ENCODE assay signal across 18 cellular contexts in genomic region chr17:360141-360705, GRCh38.
"Had no signal": no experiment of that assay in that cellular context is flagged by ENCODE, and none has a peak within 500 bp of the region (broad histone marks: within the 10 kb centered on the region; RNA-seq: fewer than 3 reads in every experiment).

No MANE protein-coding gene starts in this region.

- H3K4me1 ChIP-seq: psoas muscle, transverse colon, uterus had no signal

- H3K27ac Mint-ChIP-seq: activated CD8-positive, alpha-beta T cell treated with anti-CD3 and anti-CD28 coated beads, Interleukin-2, amount 10 ng/mL, durations not matched to agents 7 days and 5 days; activated naive CD8-positive, alpha-beta T cell treated with anti-CD3 and anti-CD28 coated beads, Interleukin-2, amount 10 ng/mL, durations not matched to agents 7 days and 5 days; activated T-helper 1 cell treated with anti-CD3 and anti-CD28 coated beads, Interleukin-12 subunit alpha, Interleukin-12 subunit beta, Interleukin-2, Interleukin-4 antibody, amounts not matched to agents 30 ng/mL and 10 ng/mL and 1 ng/mL, durations not matched to agents 14 hours and 24 hours and 36 hours; memory B cell; stimulated activated naive CD8-positive, alpha-beta T cell treated with anti-CD3 and anti-CD28 coated beads, Interleukin-15, amount 100 ng/mL, for 72 hours had no signal

- DNase-seq: activated CD4-positive, alpha-beta T cell treated with anti-CD3 and anti-CD28 coated beads for 1 hour; activated CD4-positive, alpha-beta T cell treated with anti-CD3 and anti-CD28 coated beads, Interleukin-2, amount 50 U/mL, for 1 hour; activated CD8-positive, alpha-beta T cell treated with anti-CD3 and anti-CD28 coated beads, Interleukin-2, amount 10 ng/mL, durations not matched to agents 7 days and 5 days; activated naive CD8-positive, alpha-beta T cell treated with anti-CD3 and anti-CD28 coated beads, Interleukin-2, amount 10 ng/mL, durations not matched to agents 7 days and 5 days; amniotic stem cell; cerebellar nuclear complex; foreskin fibroblast; mucosa of descending colon; right cardiac atrium; stimulated activated CD4-positive, alpha-beta T cell treated with anti-CD3 and anti-CD28 coated beads, Interleukin-1b, Interleukin-23, amount 100 ng/mL, for 48 hours; stimulated activated naive CD8-positive, alpha-beta T cell treated with anti-CD3 and anti-CD28 coated beads, Interleukin-15, amount 100 ng/mL, for 72 hours; T-helper 9 cell; transverse colon; uterus had no signal

- H3K4me3 Mint-ChIP-seq: activated CD8-positive, alpha-beta T cell treated with anti-CD3 and anti-CD28 coated beads, Interleukin-2, amount 10 ng/mL, durations not matched to agents 7 days and 5 days; activated naive CD8-positive, alpha-beta T cell treated with anti-CD3 and anti-CD28 coated beads, Interleukin-2, amount 10 ng/mL, durations not matched to agents 7 days and 5 days; activated T-helper 1 cell treated with anti-CD3 and anti-CD28 coated beads, Interleukin-12 subunit alpha, Interleukin-12 subunit beta, Interleukin-2, Interleukin-4 antibody, amounts not matched to agents 30 ng/mL and 10 ng/mL and 1 ng/mL, durations not matched to agents 14 hours and 24 hours and 36 hours; memory B cell; stimulated activated naive CD8-positive, alpha-beta T cell treated with anti-CD3 and anti-CD28 coated beads, Interleukin-15, amount 100 ng/mL, for 72 hours had no signal

- H3K27ac ChIP-seq: coronary artery, psoas muscle, transverse colon, uterus had no signal

- H3K9me3 Mint-ChIP-seq: memory B cell had no signal

- H3K27me3 ChIP-seq: transverse colon, uterus had no signal

- H3K36me3 Mint-ChIP-seq: memory B cell had no signal

- H3K9me3 ChIP-seq: mucosa of descending colon, psoas muscle, transverse colon, uterus had no signal

- H3K27me3 Mint-ChIP-seq: activated naive CD8-positive, alpha-beta T cell treated with anti-CD3 and anti-CD28 coated beads, Interleukin-2, amount 10 ng/mL, durations not matched to agents 7 days and 5 days had no signal

- H3K4me3 ChIP-seq: coronary artery, mucosa of descending colon, psoas muscle, transverse colon, uterus had no signal

- H3K36me3 ChIP-seq: transverse colon, uterus had no signal
